1 cellular context compared by ENCODE assay signal in genomic region chr4:98662619-98663225, GRCh38.
TF ChIP-seq lines count a peak whose summit lies in the region.

No MANE protein-coding gene starts in this region.

TF ChIP-seq in H1, 55 proteins besides CTCF, POLR2A, EP300 and RAD21 (continued from another document):
- TF ChIP-seq CHD2 (IDR thresholded peaks at IDR 0.05; ENCODE audit: low read length), result no peak
- no peak for TF ChIP-seq FOSL1 (IDR thresholded peaks at IDR 0.05; ENCODE audit: insufficient read depth, low read depth, low read length)
